1 cellular context compared by ENCODE assay signal in the genomic region with DNA sequence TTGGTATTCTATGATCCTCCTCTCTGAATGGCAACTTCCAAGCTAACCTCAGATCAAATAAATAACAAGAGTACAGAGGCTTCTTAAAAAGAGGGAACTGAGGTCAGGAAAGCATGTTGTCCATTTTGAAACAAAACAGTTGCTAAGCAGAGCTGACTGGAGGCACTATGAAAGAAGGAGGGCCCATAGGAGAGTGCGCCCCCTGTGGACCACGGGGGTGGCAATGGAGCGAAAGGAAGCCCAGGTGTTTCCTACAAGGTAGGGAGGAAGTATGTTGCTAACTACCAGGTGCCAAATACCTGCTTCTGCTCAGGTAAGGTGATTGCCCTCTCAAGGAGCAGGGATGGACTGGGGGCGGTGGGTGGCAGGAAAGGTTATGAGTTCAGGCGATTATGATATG.
TF ChIP-seq lines count a peak whose summit lies in the region.

No MANE protein-coding gene starts in this region.

TF ChIP-seq in K562, 482 proteins besides CTCF, POLR2A, EP300 and RAD21 (continued from another document):
- TF ChIP-seq CHAMP1 (IDR thresholded peaks at IDR 0.05), result no peak
TF ChIP-seq in K562: peak in this region for 1.
